Comparison of ENCODE assay signal across 8 cellular contexts in genomic region chr2:227191367-227191766, GRCh38.
DNase-seq lines count a peak whose midpoint lies in the region; ATAC-seq and TF ChIP-seq lines count a peak whose summit lies in the region.
"Had no signal": no experiment of that assay in that cellular context is flagged by ENCODE, and none has a peak within 500 bp of the region (broad histone marks: within the 10 kb centered on the region; RNA-seq: fewer than 3 reads in every experiment).

No MANE protein-coding gene starts in this region.

- in situ Hi-C loops in HAP-1 (cut with MboI; ENCODE audit: low sequenced_read_pairs): no loop called here

- ATAC-seq in HG02678 (IDR thresholded peaks at IDR 0.05; ENCODE audit: unreplicated experiment): no peak

- H3K4me3 ChIP-seq in HAP-1: no peak overlapping the region
- no peak overlapping the region for H3K4me3 ChIP-seq in cardiac fibroblast (replicated peaks in 1 of 2; ENCODE audit: low read depth in 2 of 2, low read length in 2 of 2)
- no peak overlapping the region for H3K4me3 ChIP-seq in skeletal muscle cell (ENCODE audit: low read depth, low read length)

- peaks cover 38% of the 10 kb centered on the region for H3K4me1 ChIP-seq in HAP-1

- H3K36me3 ChIP-seq in HAP-1 (replicated peaks): no peaks in the 10 kb centered on the region

- no peaks in the 10 kb centered on the region for H3K27me3 ChIP-seq in HAP-1 (ENCODE audit: low read depth)

- peak; percentile 4 for TF ChIP-seq CTCF in cardiac fibroblast (IDR thresholded peaks at IDR 0.05; ENCODE audit: low read depth, low read length)

- no peaks in the 10 kb centered on the region for H3K9me3 ChIP-seq in HAP-1

- peak; percentile 74 to 75 for DNase-seq in HAP-1 (ENCODE audit: low spot score in 2 of 2)
- DNase-seq in NCI-H524 treated with DMSO at 0.1 percent for 48 hours (lab: John Stamatoyannopoulos, UW): peak; percentile 57
- peak; percentile 3 to 44 for DNase-seq in cardiac fibroblast (ENCODE audit: low read depth in 2 of 2)
- DNase-seq in skeletal muscle cell (ENCODE audit: low read depth): peak; percentile 9
- DNase-seq in NCI-H187 treated with DMSO at 0.1 percent for 48 hours (lab: John Stamatoyannopoulos, UW): no peak
- no peak for DNase-seq in NCI-H345 (lab: John Stamatoyannopoulos, UW)
- DNase-seq: NCI-H187 had no signal

Comparison
In these comparisons a context has a peak if more than half of its experiments do, and no peak if none do; other contexts are left out.
1. DNase-seq: peak in HAP-1 (2 of 2), NCI-H524 treated with DMSO at 0.1 percent for 48 hours (single experiment), cardiac fibroblast (2 of 2) and skeletal muscle cell (single experiment); none in NCI-H187 treated with DMSO at 0.1 percent for 48 hours (single experiment) and NCI-H345 (single experiment).